ENCODE assay signal across 8 cellular contexts in genomic region chr2:96800762-96801463, GRCh38. TPM values are rescaled to one million over a fixed set of nuclear protein-coding genes. Genes with fewer than 3 reads are reported as not detected.
A peak's percentile ranks its signal among the peaks of the same experiment; 100 is the strongest.
DNase-seq lines count a peak whose midpoint lies in the region; ATAC-seq and TF ChIP-seq lines count a peak whose summit lies in the region.

No MANE protein-coding gene starts in this region.

- no peaks in the 10 kb centered on the region for H3K27me3 Mint-ChIP-seq in Caco-2 (ENCODE audit: insufficient read depth, unreplicated experiment)

- H3K9me3 Mint-ChIP-seq in Caco-2 (ENCODE audit: unreplicated experiment), result no peaks in the 10 kb centered on the region

- H3K4me1 ChIP-seq in Caco-2 (no peaks in the 10 kb centered on the region), adipocyte (ENCODE audit: control insufficient read depth, insufficient read depth, low read length) (no peaks in the 10 kb centered on the region), sigmoid colon (peaks cover 0 to 8% (median 7%) of the 10 kb centered on the region in 4 donors)

- no peak overlapping the region for H3K27ac Mint-ChIP-seq in Caco-2 (ENCODE audit: unreplicated experiment)

- no peak overlapping the region for H3K9ac ChIP-seq in adipocyte (ENCODE audit: low read length)

- CTCF ChIA-PET in Caco-2 (lab: Charles Lee), result interaction anchor here (0.6 to 1.3 kb wide), 6 partner anchors 10 to 68 kb away, joined by 3 to 10 read pairs (median 3); partner anchors contain the start of gene CNNM3

- no peak overlapping the region for H3K27ac ChIP-seq in sigmoid colon

- DNase-seq in Caco-2 (peak; percentile 65 to 75), HUDEP-2 (lab: John Stamatoyannopoulos, UW; ENCODE audit: unreplicated experiment in 76 of 76) (peak in 39 of 76 experiments; percentile 2 to 60 (median 34)), SW480 (ENCODE audit: low spot score) (peak; percentile 54), adipocyte (ENCODE audit: low read depth) (peak; percentile 66), left ventricle myocardium superior (peak; percentile 86), sigmoid colon (peak; percentile 85), GOT3 (lab: John Stamatoyannopoulos, UW) (no peak)

- TF ChIP-seq CTCF in Caco-2 (IDR thresholded peaks at IDR 0.05; ENCODE audit: insufficient read depth in 1 of 2, low read depth in 1 of 2, low read length in 1 of 2, severe bottlenecking in 1 of 2, unreplicated experiment in 1 of 2), result peak; percentile 86 to 89
- peak; percentile 80 to 94 (median 91) for TF ChIP-seq CTCF in sigmoid colon (IDR thresholded peaks at IDR 0.05)

- H3K9me3 ChIP-seq in Caco-2, result no peaks in the 10 kb centered on the region
- H3K9me3 ChIP-seq in adipocyte (ENCODE audit: control insufficient read depth, low read length), result no peaks in the 10 kb centered on the region
- no peaks in the 10 kb centered on the region for H3K9me3 ChIP-seq in sigmoid colon

- H3K27me3 ChIP-seq in Caco-2 (replicated peaks; ENCODE audit: control insufficient read depth, insufficient read depth, low read length) (no peaks in the 10 kb centered on the region), adipocyte (replicated peaks; ENCODE audit: control insufficient read depth, insufficient read depth, low read length) (no peaks in the 10 kb centered on the region), sigmoid colon (no peaks in the 10 kb centered on the region)

- ATAC-seq in GM19438 (IDR thresholded peaks at IDR 0.05; ENCODE audit: low read depth, unreplicated experiment) (peak; percentile 86), left ventricle myocardium superior (peak; percentile 92)

- POLR2A ChIA-PET in Caco-2 (lab: Charles Lee), result no interaction called here

- no peaks in the 10 kb centered on the region for H3K36me3 Mint-ChIP-seq in Caco-2 (ENCODE audit: insufficient read depth, unreplicated experiment)

- H3K4me3 Mint-ChIP-seq in Caco-2 (ENCODE audit: unreplicated experiment), result no peak overlapping the region

- intact Hi-C loops in Caco-2 (cut with micrococcal nuclease; ENCODE audit: unreplicated experiment), result loop anchor here (5.0 kb wide), 2 partner anchors 39 to 199 kb away; partner anchors contain the start of gene CNNM4
- intact Hi-C loops in left ventricle myocardium superior (cut with micrococcal nuclease), result no loop called here
- intact Hi-C loops in sigmoid colon (cut with DNase I), result loop anchor here (5.0 kb wide), 2 partner anchors 39 to 64 kb away; partner anchors contain the start of gene CNNM4

- peaks cover 10% of the 10 kb centered on the region for H3K36me3 ChIP-seq in Caco-2 (ENCODE audit: control insufficient read depth, insufficient read depth, low read length)
- H3K36me3 ChIP-seq in adipocyte (ENCODE audit: control insufficient read depth, insufficient read depth, low read length, severe bottlenecking), result no peaks in the 10 kb centered on the region
- peaks cover 0 to 42% (median 6%) of the 10 kb centered on the region in 4 donors for H3K36me3 ChIP-seq in sigmoid colon

- 31 to 40% methylated on average over 17 of the region's 17 CpGs for WGBS in sigmoid colon, 2 donors

- TF ChIP-seq EP300 in sigmoid colon (IDR thresholded peaks at IDR 0.05), result no peak

- no peaks in the 10 kb centered on the region for H3K4me1 Mint-ChIP-seq in Caco-2 (ENCODE audit: low read depth, unreplicated experiment)

- no peak for TF ChIP-seq POLR2A in sigmoid colon (IDR thresholded peaks at IDR 0.05)

- no TSS peak for BruUV-seq in Caco-2 (replicated peaks; lab: Mats Ljungman, UMichigan)

- no peak overlapping the region for H3K4me3 ChIP-seq in Caco-2 (ENCODE audit: low read depth, low read length)
- no peak overlapping the region for H3K4me3 ChIP-seq in adipocyte (ENCODE audit: low read length)
- H3K4me3 ChIP-seq in sigmoid colon, result no peak overlapping the region

RNA-seq across cellular contexts. Expression of gene CNNM3, which starts 15.2 kb away (rescaled TPM):
- total RNA-seq in Caco-2 (2022) (62.5 and 69.1 TPM in 2 replicates), left ventricle myocardium superior (16.8 TPM), sigmoid colon (10 to 100 TPM in 3 of 4 donors, 1 to 10 TPM in 1; 8.9 to 16.6 (median 11.8) TPM)
- 10 to 100 TPM in 1 of 3 donors, 1 to 10 TPM in 2; 1.2 to 11.9 (median 1.2) TPM for polyA plus RNA-seq in sigmoid colon

RNA-seq across cellular contexts. Expression of gene CNNM4, which starts 40.2 kb away (rescaled TPM):
- total RNA-seq in Caco-2 (2022) (23.2 and 28.3 TPM in 2 replicates), left ventricle myocardium superior (30.8 TPM), sigmoid colon (1 to 10 TPM; 2.3 to 6.6 (median 3.4) TPM)
- polyA plus RNA-seq in sigmoid colon, result 10 to 100 TPM in 1 of 3 donors, 1 to 10 TPM in 2; 9.0 to 36.7 (median 9.2) TPM

RNA-seq across cellular contexts. Expression of gene ANKRD23, which starts 42.9 kb away (rescaled TPM):
- 2.5 and 7.4 TPM in 2 replicates for total RNA-seq in Caco-2 (2022)
- total RNA-seq in left ventricle myocardium superior, result 5.5 TPM
- 1 to 10 TPM; 1.8 to 5.5 (median 4.2) TPM for total RNA-seq in sigmoid colon
- polyA plus RNA-seq in sigmoid colon, result 1 to 10 TPM in 1 of 3 donors, under 1 TPM in 1, not detected in 1; 0.69 to 4.2 TPM

RNA-seq across cellular contexts. Expression of gene ANKRD39, which starts 56.9 kb away (rescaled TPM):
- 19.3 and 21.6 TPM in 2 replicates for total RNA-seq in Caco-2 (2022)
- 16.1 TPM for total RNA-seq in left ventricle myocardium superior
- 10 to 100 TPM; 11.4 to 34.1 (median 26.1) TPM for total RNA-seq in sigmoid colon
- polyA plus RNA-seq in sigmoid colon, result 10 to 100 TPM; 12.5 to 14.8 (median 12.6) TPM
